In genomic region chr1:56240400-56240799, GRCh38 we compare ENCODE assay signal across 6 cellular contexts.
"Had no signal": no experiment of that assay in that cellular context is flagged by ENCODE, and none has a peak within 500 bp of the region (broad histone marks: within the 10 kb centered on the region; RNA-seq: fewer than 3 reads in every experiment).

No MANE protein-coding gene starts in this region.

- H3K36me3 Mint-ChIP-seq: IgD-negative memory B cell had no signal

- DNase-seq: KBM-7 had no signal

- FAIRE-seq: HepG2, HTR-8/SVneo, K562 had no signal

- H3K4me3 ChIP-seq: K562 had no signal

- ATAC-seq: HepG2, K562 had no signal

- H3K27ac ChIP-seq: HL-60 had no signal

- H3K27ac Mint-ChIP-seq: IgD-negative memory B cell had no signal

- H3K4me1 Mint-ChIP-seq: IgD-negative memory B cell had no signal
